Comparison of ENCODE assay signal across 9 cellular contexts in the genomic region with DNA sequence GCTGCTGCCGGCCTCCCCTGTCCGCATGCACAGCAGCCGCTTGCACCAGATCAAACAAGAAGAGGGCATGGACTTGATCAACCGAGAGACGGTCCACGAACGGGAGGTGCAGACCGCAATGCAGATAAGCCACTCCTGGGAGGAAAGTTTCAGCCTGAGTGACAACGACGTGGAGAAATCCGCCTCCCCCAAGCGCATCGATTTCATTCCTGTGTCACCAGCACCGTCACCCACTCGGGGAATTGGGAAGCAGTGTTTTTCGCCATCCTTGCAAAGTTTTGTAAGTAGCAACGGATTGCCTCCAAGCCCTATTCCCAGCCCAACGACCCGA.
A peak's percentile ranks its signal among the peaks of the same experiment; 100 is the strongest.
DNase-seq lines count a peak whose midpoint lies in the region; ATAC-seq, FAIRE-seq and TF ChIP-seq lines count a peak whose summit lies in the region.
"Had no signal": no experiment of that assay in that cellular context is flagged by ENCODE, and none has a peak within 500 bp of the region (broad histone marks: within the 10 kb centered on the region; RNA-seq: fewer than 3 reads in every experiment).

No MANE protein-coding gene starts in this region.

- H3K27ac ChIP-seq in angular gyrus (ENCODE audit: low read depth, low read length), result peak overlapping the region; percentile 97
- peak overlapping the region; percentile 95 for H3K27ac ChIP-seq in HepG2 (ENCODE audit: extremely low read length, insufficient read depth, low read length)

- peaks cover 0 to 4% of the 10 kb centered on the region in 2 experiments; a peak in 1 of 5 replicates for H3K36me3 ChIP-seq in HepG2 (replicated peaks in 1 of 2; ENCODE audit: control insufficient read depth in 1 of 2, insufficient read depth in 2 of 2, low read length in 2 of 2)

- POLR2A ChIA-PET in activated CD8-positive, alpha-beta T cell treated with anti-CD3 and anti-CD28 coated beads for 36 hours (lab: Charles Lee), result interaction anchor here (0.9 kb wide), 1 partner anchor 13 kb away, joined by 4 read pairs; no protein-coding TSS in a partner anchor
- POLR2A ChIA-PET in activated CD8-positive, alpha-beta T cell treated with anti-CD3 and anti-CD28 coated beads, Interleukin-2, amount 10 ng/mL, durations not matched to agents 7 days and 5 days (lab: Charles Lee), result interaction anchor here (0.6 to 1.2 kb wide), 6 partner anchors 14 to 243 kb away, joined by 3 read pairs; no protein-coding TSS in a partner anchor
- POLR2A ChIA-PET in HepG2 (lab: Yijun Ruan, JAX), result interaction anchor here (1.1 to 1.7 kb wide), 7 partner anchors 18 to 74 kb away, joined by 4 to 31 read pairs (median 8); a partner anchor contains a TSS

- peaks cover 53% of the 10 kb centered on the region for H3K4me1 ChIP-seq in HepG2 (ENCODE audit: insufficient read depth, low read length)

- no peaks in the 10 kb centered on the region for H3K9me3 Mint-ChIP-seq in activated CD8-positive, alpha-beta T cell treated with anti-CD3 and anti-CD28 coated beads for 36 hours
- no peaks in the 10 kb centered on the region for H3K9me3 Mint-ChIP-seq in activated CD8-positive, alpha-beta T cell treated with anti-CD3 and anti-CD28 coated beads, Interleukin-2, amount 10 ng/mL, durations not matched to agents 7 days and 5 days (ENCODE audit: insufficient read depth)
- H3K9me3 Mint-ChIP-seq in type B pancreatic cell (no peaks in the 10 kb centered on the region), nephron progenitor cell (no peaks in the 10 kb centered on the region)
- H3K9me3 Mint-ChIP-seq: activated naive CD4-positive, alpha-beta T cell treated with anti-CD3 and anti-CD28 coated beads, Interleukin-2, amount 50 U/mL, for 72 hours had no signal

- BruUV-seq in HepG2 (replicated peaks; lab: Mats Ljungman, UMichigan), result no TSS peak

- H3K79me2 ChIP-seq in HepG2 (ENCODE audit: insufficient read depth, low read length), result peaks cover 51% of the 10 kb centered on the region

- no peak for ATAC-seq in activated CD8-positive, alpha-beta T cell treated with anti-CD3 and anti-CD28 coated beads for 36 hours
- no peak for ATAC-seq in activated CD8-positive, alpha-beta T cell treated with anti-CD3 and anti-CD28 coated beads, Interleukin-2, amount 10 ng/mL, durations not matched to agents 7 days and 5 days
- peak; percentile 4; the same call in 2 of the 3 replicates for ATAC-seq in HepG2
- no peak for ATAC-seq in HG02885 (IDR thresholded peaks at IDR 0.05; ENCODE audit: poor library complexity, unreplicated experiment)

- peak overlapping the region; percentile 90 for H3K9ac ChIP-seq in HepG2 (ENCODE audit: insufficient read depth, low read depth, low read length)

- H3K27me3 Mint-ChIP-seq in activated CD8-positive, alpha-beta T cell treated with anti-CD3 and anti-CD28 coated beads for 36 hours, result no peaks in the 10 kb centered on the region
- H3K27me3 Mint-ChIP-seq in activated CD8-positive, alpha-beta T cell treated with anti-CD3 and anti-CD28 coated beads, Interleukin-2, amount 10 ng/mL, durations not matched to agents 7 days and 5 days (ENCODE audit: low read depth), result peaks cover 7% of the 10 kb centered on the region
- H3K27me3 Mint-ChIP-seq in type B pancreatic cell (peaks cover under 1% of the 10 kb centered on the region), nephron progenitor cell (ENCODE audit: low read depth, poor library complexity) (no peaks in the 10 kb centered on the region)

- CTCF ChIA-PET in activated CD8-positive, alpha-beta T cell treated with anti-CD3 and anti-CD28 coated beads for 36 hours (lab: Charles Lee), result interaction anchor here (0.6 to 1.3 kb wide), 5 partner anchors 11 to 197 kb away, joined by 3 to 7 read pairs (median 3); no protein-coding TSS in a partner anchor
- CTCF ChIA-PET in activated CD8-positive, alpha-beta T cell treated with anti-CD3 and anti-CD28 coated beads, Interleukin-2, amount 10 ng/mL, durations not matched to agents 7 days and 5 days (lab: Charles Lee), result interaction anchor here (0.7 to 2.6 kb wide), 5 partner anchors 9 to 240 kb away, joined by 3 to 6 read pairs (median 3); no protein-coding TSS in a partner anchor
- CTCF ChIA-PET in HepG2 (lab: Yijun Ruan, JAX; ENCODE audit: low intra/inter-chr PET ratio, low total read pairs), result interaction anchor here (1.8 kb wide), 1 partner anchor 196 kb away, joined by 6 read pairs; no protein-coding TSS in a partner anchor

- TF ChIP-seq EP300 in HepG2 (IDR thresholded peaks at IDR 0.05; ENCODE audit: low read depth in 2 of 2, low read length in 2 of 2) (no peak), HepG2 (CRISPR knock-in tag; IDR thresholded peaks at IDR 0.05; ENCODE audit: borderline replicate concordance) (no peak)

- H4K20me1 ChIP-seq in HepG2 (ENCODE audit: insufficient read depth, low read length), result peaks cover 10% of the 10 kb centered on the region

- no peak for DNase-seq in activated CD8-positive, alpha-beta T cell treated with anti-CD3 and anti-CD28 coated beads for 36 hours
- no peak for DNase-seq in activated CD8-positive, alpha-beta T cell treated with anti-CD3 and anti-CD28 coated beads, Interleukin-2, amount 10 ng/mL, durations not matched to agents 7 days and 5 days
- DNase-seq in HepG2 (ENCODE audit: low spot score) (no peak), type B pancreatic cell (ENCODE audit: extremely low spot score, unreplicated experiment) (no peak), Ammon's horn (ENCODE audit: low spot score) (no peak), nephron progenitor cell (no peak)

- H3K27me3 ChIP-seq in HepG2 (ENCODE audit: control insufficient read depth in 1 of 2, insufficient read depth in 2 of 2, low read length in 2 of 2), result no peaks in the 10 kb centered on the region; a peak in 1 of 5 replicates

- peak overlapping the region; percentile 75 to 95 (median 78) for H3K4me3 ChIP-seq in HepG2 (replicated peaks in 1 of 3; ENCODE audit: insufficient read depth in 1 of 3, low read depth in 2 of 3, low read length in 3 of 3)

- 0% methylated on average over 3 of the region's 19 CpGs for WGBS in HepG2 (ENCODE audit: low lambda C conversion rate)

- no peaks in the 10 kb centered on the region for H3K9me3 ChIP-seq in HepG2 (ENCODE audit: low read length)

- peaks cover 12% of the 10 kb centered on the region for H3K4me1 Mint-ChIP-seq in activated CD8-positive, alpha-beta T cell treated with anti-CD3 and anti-CD28 coated beads for 36 hours (ENCODE audit: low read depth)
- H3K4me1 Mint-ChIP-seq in activated CD8-positive, alpha-beta T cell treated with anti-CD3 and anti-CD28 coated beads, Interleukin-2, amount 10 ng/mL, durations not matched to agents 7 days and 5 days (ENCODE audit: low read depth), result peaks cover 7% of the 10 kb centered on the region
- H3K4me1 Mint-ChIP-seq in type B pancreatic cell (ENCODE audit: unreplicated experiment) (no peaks in the 10 kb centered on the region), nephron progenitor cell (peaks cover 8% of the 10 kb centered on the region)

- peak overlapping the region; percentile 95 for H3K4me2 ChIP-seq in HepG2 (ENCODE audit: low read depth, low read length)

- no peak overlapping the region for H3K27ac Mint-ChIP-seq in activated CD8-positive, alpha-beta T cell treated with anti-CD3 and anti-CD28 coated beads for 36 hours
- no peak overlapping the region for H3K27ac Mint-ChIP-seq in activated CD8-positive, alpha-beta T cell treated with anti-CD3 and anti-CD28 coated beads, Interleukin-2, amount 10 ng/mL, durations not matched to agents 7 days and 5 days
- H3K27ac Mint-ChIP-seq in type B pancreatic cell, result no peak overlapping the region
- no peak overlapping the region for H3K27ac Mint-ChIP-seq in nephron progenitor cell
- H3K27ac Mint-ChIP-seq: activated naive CD4-positive, alpha-beta T cell treated with anti-CD3 and anti-CD28 coated beads, Interleukin-2, amount 50 U/mL, for 72 hours had no signal

- no peak for TF ChIP-seq POLR2A in HepG2 (IDR thresholded peaks at IDR 0.05; ENCODE audit: insufficient read depth in 1 of 2, low read depth in 2 of 2, low read length in 2 of 2)

- H3K4me3 Mint-ChIP-seq in activated CD8-positive, alpha-beta T cell treated with anti-CD3 and anti-CD28 coated beads for 36 hours, result no peak overlapping the region
- H3K4me3 Mint-ChIP-seq in activated CD8-positive, alpha-beta T cell treated with anti-CD3 and anti-CD28 coated beads, Interleukin-2, amount 10 ng/mL, durations not matched to agents 7 days and 5 days, result no peak overlapping the region
- no peak overlapping the region for H3K4me3 Mint-ChIP-seq in type B pancreatic cell
- no peak overlapping the region for H3K4me3 Mint-ChIP-seq in nephron progenitor cell

- no peak for TF ChIP-seq RAD21 in HepG2 (CRISPR knock-in tag; IDR thresholded peaks at IDR 0.05)

- in situ Hi-C loops in HepG2 (cut with HindIII; ENCODE audit: extremely low pct_ligation_motif_present, low pct_unique_long_range_greater_than_20kb), result loop anchor here (5.0 to 10.0 kb wide), 2 partner anchors 73 to 184 kb away; a partner anchor contains a TSS

- no peaks in the 10 kb centered on the region for H3K36me3 Mint-ChIP-seq in activated CD8-positive, alpha-beta T cell treated with anti-CD3 and anti-CD28 coated beads for 36 hours (ENCODE audit: low read depth)
- H3K36me3 Mint-ChIP-seq in activated CD8-positive, alpha-beta T cell treated with anti-CD3 and anti-CD28 coated beads, Interleukin-2, amount 10 ng/mL, durations not matched to agents 7 days and 5 days (ENCODE audit: low read depth), result no peaks in the 10 kb centered on the region
- H3K36me3 Mint-ChIP-seq in type B pancreatic cell (no peaks in the 10 kb centered on the region), nephron progenitor cell (ENCODE audit: low read depth) (no peaks in the 10 kb centered on the region)
- H3K36me3 Mint-ChIP-seq: activated naive CD4-positive, alpha-beta T cell treated with anti-CD3 and anti-CD28 coated beads, Interleukin-2, amount 50 U/mL, for 72 hours had no signal

- no peak for FAIRE-seq in HepG2 (lab: Jason Lieb, UNC)

- H2AFZ ChIP-seq in HepG2 (ENCODE audit: low read length), result no peak overlapping the region

- TF ChIP-seq CTCF in activated CD8-positive, alpha-beta T cell treated with anti-CD3 and anti-CD28 coated beads for 36 hours (IDR thresholded peaks at IDR 0.05), result peak; percentile 35
- no peak for TF ChIP-seq CTCF in HepG2 (CRISPR knock-in tag; IDR thresholded peaks at IDR 0.05)
- peak; percentile 3 for TF ChIP-seq CTCF in type B pancreatic cell (conservative IDR thresholded peaks at IDR 0.05)
- no peak for TF ChIP-seq CTCF in nephron progenitor cell (IDR thresholded peaks at IDR 0.05)

- intact Hi-C loops in activated CD8-positive, alpha-beta T cell treated with anti-CD3 and anti-CD28 coated beads for 36 hours (cut with micrococcal nuclease), result loop anchor here (10.0 kb wide), 1 partner anchor 244 kb away; no protein-coding TSS in a partner anchor
- intact Hi-C loops in HepG2 (cut with micrococcal nuclease; ENCODE audit: unreplicated experiment), result loop anchor here (1.0 to 5.0 kb wide), 3 partner anchors 37 to 196 kb away; no protein-coding TSS in a partner anchor

Comparison
In these comparisons a context has a peak if more than half of its experiments do, and no peak if none do; other contexts are left out.
1. CTCF ChIP-seq: peak in activated CD8-positive, alpha-beta T cell treated with anti-CD3 and anti-CD28 coated beads for 36 hours (single experiment) and type B pancreatic cell (single experiment); none in HepG2 (single experiment) and nephron progenitor cell (single experiment).